Comparison of ENCODE assay signal across 17 cellular contexts in the genomic region with DNA sequence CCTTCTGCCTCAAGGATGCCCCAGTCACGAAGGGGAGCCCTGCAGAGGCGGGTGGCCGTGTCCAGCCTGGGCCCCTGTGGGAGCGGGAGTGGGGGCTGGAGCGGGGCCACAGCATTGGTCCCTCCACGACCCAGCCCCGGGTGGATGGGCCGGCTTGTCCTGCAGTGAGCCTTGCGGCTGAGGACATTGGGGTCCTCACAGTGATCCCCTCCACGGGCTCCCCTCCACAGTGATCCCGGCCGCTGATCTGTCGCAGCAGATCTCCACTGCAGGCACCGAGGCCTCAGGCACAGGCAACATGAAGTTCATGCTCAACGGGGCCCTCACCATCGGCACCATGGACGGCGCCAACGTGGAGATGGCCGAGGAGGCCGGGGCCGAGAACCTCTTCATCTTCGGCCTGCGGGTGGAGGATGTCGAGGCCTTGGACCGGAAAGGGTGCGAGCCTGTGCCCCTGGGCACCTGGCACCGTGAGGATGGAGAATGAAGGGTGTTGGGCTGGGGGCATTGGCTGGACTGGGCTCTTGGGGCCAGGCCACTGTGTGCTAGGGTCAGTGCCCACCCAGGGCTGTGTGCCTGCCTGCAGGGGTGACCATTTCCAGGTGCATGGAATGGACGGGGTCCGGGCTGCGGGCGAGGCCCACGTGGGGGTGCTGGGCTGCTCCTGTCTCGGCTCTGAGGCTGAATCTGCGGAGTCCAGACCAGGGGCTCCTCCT.
"Had no signal": no experiment of that assay in that cellular context is flagged by ENCODE, and none has a peak within 500 bp of the region (broad histone marks: within the 10 kb centered on the region; RNA-seq: fewer than 3 reads in every experiment).

No MANE protein-coding gene starts in this region.

- H3K4me3 ChIP-seq: adrenal gland, left lung, mucosa of descending colon, pancreas, suprapubic skin, transverse colon, vagina had no signal

- H3K9me3 Mint-ChIP-seq: activated CD4-positive, alpha-beta T cell treated with anti-CD3 and anti-CD28 coated beads, Interleukin-2, amount 10 ng/mL, durations not matched to agents 24 days and 14 days; activated naive CD4-positive, alpha-beta T cell treated with anti-CD3 and anti-CD28 coated beads, Interleukin-2, amount 50 U/mL, for 72 hours; activated T-cell treated with anti-CD3 and anti-CD28 coated beads, Interleukin-2, amount 50 U/mL, for 4 hours; naive B cell; stimulated activated naive CD8-positive, alpha-beta T cell treated with anti-CD3 and anti-CD28 coated beads, Interleukin-15, Interleukin-2, amounts not matched to agents 100 ng/mL and 50 ng/mL, for 24 hours had no signal

- H3K27ac ChIP-seq: left lung, pancreas, suprapubic skin had no signal

- H3K4me3 Mint-ChIP-seq: activated CD4-positive, alpha-beta T cell treated with anti-CD3 and anti-CD28 coated beads, Interleukin-2, amount 10 ng/mL, durations not matched to agents 24 days and 14 days; activated CD8-positive, alpha-beta T cell treated with anti-CD3 and anti-CD28 coated beads, Interleukin-2, amount 10 ng/mL, durations not matched to agents 7 days and 5 days; activated T-cell treated with anti-CD3 and anti-CD28 coated beads, Interleukin-2, amount 50 U/mL, for 4 hours; naive B cell; stimulated activated naive CD8-positive, alpha-beta T cell treated with anti-CD3 and anti-CD28 coated beads, Interleukin-15, Interleukin-2, amounts not matched to agents 100 ng/mL and 50 ng/mL, for 24 hours had no signal

- ATAC-seq: activated CD8-positive, alpha-beta T cell treated with anti-CD3 and anti-CD28 coated beads, Interleukin-2, amount 10 ng/mL, durations not matched to agents 7 days and 5 days; activated naive CD4-positive, alpha-beta T cell treated with anti-CD3 and anti-CD28 coated beads, Interleukin-2, amount 50 U/mL, for 72 hours; activated T-cell treated with anti-CD3 and anti-CD28 coated beads, Interleukin-2, amount 50 U/mL, for 4 hours; left lung; mucosa of descending colon; pancreas had no signal

- H3K27me3 ChIP-seq: adrenal gland, left lung, pancreas, suprapubic skin, transverse colon, vagina had no signal

- H3K27ac Mint-ChIP-seq: activated CD4-positive, alpha-beta T cell treated with anti-CD3 and anti-CD28 coated beads, Interleukin-2, amount 10 ng/mL, durations not matched to agents 24 days and 14 days had no signal

- H3K27me3 Mint-ChIP-seq: activated CD4-positive, alpha-beta T cell treated with anti-CD3 and anti-CD28 coated beads, Interleukin-2, amount 10 ng/mL, durations not matched to agents 24 days and 14 days; naive B cell; stimulated activated naive CD8-positive, alpha-beta T cell treated with anti-CD3 and anti-CD28 coated beads, Interleukin-15, Interleukin-2, amounts not matched to agents 100 ng/mL and 50 ng/mL, for 24 hours had no signal

- H3K9me3 ChIP-seq: adrenal gland, left lung, mucosa of descending colon, pancreas, suprapubic skin, transverse colon, vagina had no signal

- H3K36me3 Mint-ChIP-seq: activated naive CD4-positive, alpha-beta T cell treated with anti-CD3 and anti-CD28 coated beads, Interleukin-2, amount 50 U/mL, for 72 hours; naive B cell had no signal

- H3K4me1 Mint-ChIP-seq: activated CD4-positive, alpha-beta T cell treated with anti-CD3 and anti-CD28 coated beads, Interleukin-2, amount 10 ng/mL, durations not matched to agents 24 days and 14 days had no signal

- DNase-seq: activated CD4-positive, alpha-beta T cell treated with anti-CD3 and anti-CD28 coated beads, Interleukin-2, amount 10 ng/mL, durations not matched to agents 24 days and 14 days; activated CD8-positive, alpha-beta T cell treated with anti-CD3 and anti-CD28 coated beads, Interleukin-2, amount 10 ng/mL, durations not matched to agents 7 days and 5 days; activated effector memory CD4-positive, alpha-beta T cell treated with Interleukin-2 at 50 U/mL for 16 hours; activated T-cell treated with anti-CD3 and anti-CD28 coated beads, Interleukin-2, amount 50 U/mL, for 4 hours; foreskin melanocyte; naive B cell; stimulated activated CD4-positive, alpha-beta T cell treated with anti-CD3 and anti-CD28 coated beads, Interleukin-1b, Interleukin-23, amount 100 ng/mL, for 48 hours; stimulated activated CD8-positive, alpha-beta memory T cell treated with anti-CD3 and anti-CD28 coated beads, Interleukin-4, amount 100 ng/mL, for 48 hours; transverse colon had no signal
